In genomic region chr20:5835234-5835845, GRCh38 we compare ENCODE assay signal across 8 cellular contexts.
A peak's percentile ranks its signal among the peaks of the same experiment; 100 is the strongest.
DNase-seq lines count a peak whose midpoint lies in the region; ATAC-seq and TF ChIP-seq lines count a peak whose summit lies in the region.

No MANE protein-coding gene starts in this region.

- DNase-seq in Right ventricle myocardium inferior (ENCODE audit: missing footprints): no peak
- DNase-seq in cardiac septum (ENCODE audit: low spot score): no peak
- DNase-seq in activated CD4-positive, alpha-beta T cell treated with anti-CD3 and anti-CD28 coated beads, Interleukin-2, amount 50 U/mL, for 1 hour: peak; percentile 30
- peak; percentile 35 for DNase-seq in glomerular visceral epithelial cell (ENCODE audit: extremely low spot score)
- peak; percentile 73 to 78 for DNase-seq in thyroid gland

- WGBS in thyroid gland, 2 donors: 45 to 49% methylated on average over 3 of the region's 3 CpGs

- TF ChIP-seq CTCF in thyroid gland (IDR thresholded peaks at IDR 0.05): no peak

- peak overlapping the region; percentile 67 to 73 (median 67) for H3K27ac ChIP-seq in thyroid gland

- intact Hi-C loops in Right ventricle myocardium inferior (cut with DNase I): loop anchor here (2.0 kb wide), 1 partner anchor 51 kb away; no protein-coding TSS in a partner anchor
- intact Hi-C loops in cardiac septum (cut with DNase I): no loop called here
- intact Hi-C loops in thyroid gland (cut with DNase I): no loop called here

- ATAC-seq in Right ventricle myocardium inferior: peak; percentile 15
- ATAC-seq in HG03469 (IDR thresholded peaks at IDR 0.05; ENCODE audit: unreplicated experiment): no peak
- ATAC-seq in HG03159 (IDR thresholded peaks at IDR 0.05; ENCODE audit: unreplicated experiment): no peak
- ATAC-seq in GM18517 (IDR thresholded peaks at IDR 0.05; ENCODE audit: unreplicated experiment): no peak

- H3K4me1 ChIP-seq in thyroid gland: peaks cover 21 to 33% of the 10 kb centered on the region in 2 donors

- H3K9me3 ChIP-seq in thyroid gland: no peaks in the 10 kb centered on the region

- H3K36me3 ChIP-seq in thyroid gland: no peaks in the 10 kb centered on the region

- TF ChIP-seq POLR2A in thyroid gland (IDR thresholded peaks at IDR 0.05): no peak

- no peaks in the 10 kb centered on the region for H3K27me3 ChIP-seq in thyroid gland

- no peak overlapping the region for H3K4me3 ChIP-seq in thyroid gland (replicated peaks in 1 of 3)

Comparison
In these comparisons a context has a peak if more than half of its experiments do, and no peak if none do; other contexts are left out.
1. DNase-seq: peak in activated CD4-positive, alpha-beta T cell treated with anti-CD3 and anti-CD28 coated beads, Interleukin-2, amount 50 U/mL, for 1 hour (single experiment), glomerular visceral epithelial cell (single experiment) and thyroid gland (2 of 2); none in Right ventricle myocardium inferior (single experiment) and cardiac septum (single experiment).